22 cellular contexts compared by ENCODE assay signal in the genomic region with DNA sequence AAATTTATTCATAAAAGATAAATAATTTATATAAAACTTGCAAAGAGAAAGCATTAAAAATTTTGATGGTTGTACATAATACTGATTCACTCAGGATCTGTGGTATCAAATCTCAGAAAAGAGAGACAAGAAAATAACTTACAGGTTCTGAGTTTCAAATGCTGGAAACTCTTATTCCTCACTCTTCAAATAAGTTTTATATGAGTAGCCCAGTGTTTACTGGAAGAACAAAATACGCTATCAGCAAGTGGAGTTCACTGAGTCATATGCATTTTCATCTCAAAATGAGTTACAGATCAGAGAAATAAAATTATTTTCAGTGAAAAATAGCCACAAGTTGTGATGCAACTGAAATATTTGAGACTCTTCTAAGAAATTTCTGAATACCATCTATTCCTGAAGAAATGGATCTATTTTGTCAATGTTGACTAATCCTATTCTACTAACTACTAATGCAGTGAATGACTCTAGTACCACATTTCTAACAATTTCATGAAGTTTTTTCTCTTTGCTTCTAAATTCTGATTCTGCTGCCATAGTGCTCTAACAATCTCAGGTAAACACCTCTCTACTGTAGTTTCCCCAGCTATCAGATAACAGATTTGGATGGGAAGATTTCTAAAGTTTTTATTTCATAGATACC.
DNase-seq lines count a peak whose midpoint lies in the region; ATAC-seq lines count a peak whose summit lies in the region.
"Had no signal": no experiment of that assay in that cellular context is flagged by ENCODE, and none has a peak within 500 bp of the region (broad histone marks: within the 10 kb centered on the region; RNA-seq: fewer than 3 reads in every experiment).

No MANE protein-coding gene starts in this region.

- peak overlapping the region; percentile 24 for H3K27ac Mint-ChIP-seq in activated CD4-positive, alpha-beta memory T cell treated with anti-CD3 and anti-CD28 coated beads for 36 hours
- H3K27ac Mint-ChIP-seq in activated CD4-positive, alpha-beta memory T cell treated with anti-CD3 and anti-CD28 coated beads, Interleukin-2, amount 10 ng/mL, durations not matched to agents 7 days and 5 days: no peak overlapping the region
- peak overlapping the region; percentile 28 for H3K27ac Mint-ChIP-seq in activated naive CD8-positive, alpha-beta T cell treated with anti-CD3 and anti-CD28 coated beads, Interleukin-2, amount 50 U/mL, for 24 hours
- no peak overlapping the region for H3K27ac Mint-ChIP-seq in activated naive CD8-positive, alpha-beta T cell treated with anti-CD3 and anti-CD28 coated beads for 36 hours
- H3K27ac Mint-ChIP-seq: B cell, CD14-positive monocyte had no signal

- no peak for DNase-seq in activated CD4-positive, alpha-beta memory T cell treated with anti-CD3 and anti-CD28 coated beads for 36 hours
- DNase-seq in activated CD4-positive, alpha-beta memory T cell treated with anti-CD3 and anti-CD28 coated beads, Interleukin-2, amount 10 ng/mL, durations not matched to agents 7 days and 5 days: no peak
- DNase-seq in activated naive CD8-positive, alpha-beta T cell treated with anti-CD3 and anti-CD28 coated beads, Interleukin-2, amount 50 U/mL, for 24 hours: no peak
- no peak for DNase-seq in activated naive CD8-positive, alpha-beta T cell treated with anti-CD3 and anti-CD28 coated beads for 36 hours
- DNase-seq in fibroblast of gingiva (ENCODE audit: low read depth) (peak; percentile 17), NCI-H524 treated with DMSO at 0.1 percent for 48 hours (lab: John Stamatoyannopoulos, UW) (no peak), nucleus accumbens (lab: John Stamatoyannopoulos, UW) (no peak), globus pallidus (ENCODE audit: low spot score) (no peak)
- DNase-seq: GDM1, KG1, NCI-H1105, NCI-H146, NCI-H2029, NCI-H2227 treated with DMSO at 0.1 percent for 48 hours, NCI-H510A, NCI-H748 treated with DMSO at 0.1 percent for 48 hours, PC-9, RPMI8226, SHP77 had no signal

- peaks cover 3% of the 10 kb centered on the region for H3K36me3 Mint-ChIP-seq in activated CD4-positive, alpha-beta memory T cell treated with anti-CD3 and anti-CD28 coated beads for 36 hours
- peaks cover 18% of the 10 kb centered on the region for H3K36me3 Mint-ChIP-seq in activated CD4-positive, alpha-beta memory T cell treated with anti-CD3 and anti-CD28 coated beads, Interleukin-2, amount 10 ng/mL, durations not matched to agents 7 days and 5 days (ENCODE audit: low read depth)
- peaks cover 12% of the 10 kb centered on the region for H3K36me3 Mint-ChIP-seq in activated naive CD8-positive, alpha-beta T cell treated with anti-CD3 and anti-CD28 coated beads, Interleukin-2, amount 50 U/mL, for 24 hours (ENCODE audit: low read depth)
- peaks cover 17% of the 10 kb centered on the region for H3K36me3 Mint-ChIP-seq in activated naive CD8-positive, alpha-beta T cell treated with anti-CD3 and anti-CD28 coated beads for 36 hours

- no peak overlapping the region for H3K4me3 Mint-ChIP-seq in activated CD4-positive, alpha-beta memory T cell treated with anti-CD3 and anti-CD28 coated beads for 36 hours
- no peak overlapping the region for H3K4me3 Mint-ChIP-seq in activated CD4-positive, alpha-beta memory T cell treated with anti-CD3 and anti-CD28 coated beads, Interleukin-2, amount 10 ng/mL, durations not matched to agents 7 days and 5 days
- no peak overlapping the region for H3K4me3 Mint-ChIP-seq in activated naive CD8-positive, alpha-beta T cell treated with anti-CD3 and anti-CD28 coated beads, Interleukin-2, amount 50 U/mL, for 24 hours
- no peak overlapping the region for H3K4me3 Mint-ChIP-seq in activated naive CD8-positive, alpha-beta T cell treated with anti-CD3 and anti-CD28 coated beads for 36 hours
- H3K4me3 Mint-ChIP-seq: B cell, CD14-positive monocyte had no signal

- intact Hi-C loops in activated CD4-positive, alpha-beta memory T cell treated with anti-CD3 and anti-CD28 coated beads for 36 hours (cut with micrococcal nuclease): loop anchor here (1.0 to 5.0 kb wide), 2 partner anchors 197 to 431 kb away; no protein-coding TSS in a partner anchor

- peaks cover 28% of the 10 kb centered on the region for H3K4me1 Mint-ChIP-seq in activated CD4-positive, alpha-beta memory T cell treated with anti-CD3 and anti-CD28 coated beads for 36 hours (ENCODE audit: low read depth)
- H3K4me1 Mint-ChIP-seq in activated CD4-positive, alpha-beta memory T cell treated with anti-CD3 and anti-CD28 coated beads, Interleukin-2, amount 10 ng/mL, durations not matched to agents 7 days and 5 days: peaks cover 26% of the 10 kb centered on the region
- H3K4me1 Mint-ChIP-seq in activated naive CD8-positive, alpha-beta T cell treated with anti-CD3 and anti-CD28 coated beads, Interleukin-2, amount 50 U/mL, for 24 hours: peaks cover 32% of the 10 kb centered on the region
- peaks cover 1% of the 10 kb centered on the region for H3K4me1 Mint-ChIP-seq in activated naive CD8-positive, alpha-beta T cell treated with anti-CD3 and anti-CD28 coated beads for 36 hours
- H3K4me1 Mint-ChIP-seq: B cell, CD14-positive monocyte had no signal

- peak; percentile 56 for ATAC-seq in activated naive CD8-positive, alpha-beta T cell treated with anti-CD3 and anti-CD28 coated beads, Interleukin-2, amount 50 U/mL, for 24 hours
- ATAC-seq: HCT116 had no signal

- CTCF ChIA-PET in activated CD4-positive, alpha-beta memory T cell treated with anti-CD3 and anti-CD28 coated beads for 36 hours (lab: Charles Lee): no interaction called here
- CTCF ChIA-PET in activated CD4-positive, alpha-beta memory T cell treated with anti-CD3 and anti-CD28 coated beads, Interleukin-2, amount 10 ng/mL, durations not matched to agents 7 days and 5 days (lab: Charles Lee): no interaction called here

- POLR2A ChIA-PET in activated CD4-positive, alpha-beta memory T cell treated with anti-CD3 and anti-CD28 coated beads for 36 hours (lab: Charles Lee): no interaction called here
- POLR2A ChIA-PET in activated CD4-positive, alpha-beta memory T cell treated with anti-CD3 and anti-CD28 coated beads, Interleukin-2, amount 10 ng/mL, durations not matched to agents 7 days and 5 days (lab: Charles Lee): no interaction called here

- no peaks in the 10 kb centered on the region for H3K9me3 Mint-ChIP-seq in activated CD4-positive, alpha-beta memory T cell treated with anti-CD3 and anti-CD28 coated beads for 36 hours
- peaks cover 2% of the 10 kb centered on the region for H3K9me3 Mint-ChIP-seq in activated CD4-positive, alpha-beta memory T cell treated with anti-CD3 and anti-CD28 coated beads, Interleukin-2, amount 10 ng/mL, durations not matched to agents 7 days and 5 days
- peaks cover 3% of the 10 kb centered on the region for H3K9me3 Mint-ChIP-seq in activated naive CD8-positive, alpha-beta T cell treated with anti-CD3 and anti-CD28 coated beads, Interleukin-2, amount 50 U/mL, for 24 hours
- peaks cover 3% of the 10 kb centered on the region for H3K9me3 Mint-ChIP-seq in activated naive CD8-positive, alpha-beta T cell treated with anti-CD3 and anti-CD28 coated beads for 36 hours

- H3K27me3 Mint-ChIP-seq in activated CD4-positive, alpha-beta memory T cell treated with anti-CD3 and anti-CD28 coated beads for 36 hours: no peaks in the 10 kb centered on the region
- H3K27me3 Mint-ChIP-seq in activated CD4-positive, alpha-beta memory T cell treated with anti-CD3 and anti-CD28 coated beads, Interleukin-2, amount 10 ng/mL, durations not matched to agents 7 days and 5 days: no peaks in the 10 kb centered on the region
- H3K27me3 Mint-ChIP-seq in activated naive CD8-positive, alpha-beta T cell treated with anti-CD3 and anti-CD28 coated beads, Interleukin-2, amount 50 U/mL, for 24 hours: no peaks in the 10 kb centered on the region
- H3K27me3 Mint-ChIP-seq in activated naive CD8-positive, alpha-beta T cell treated with anti-CD3 and anti-CD28 coated beads for 36 hours: no peaks in the 10 kb centered on the region
- H3K27me3 Mint-ChIP-seq: B cell had no signal

Comparison
In these comparisons a context has a peak if more than half of its experiments do, and no peak if none do; other contexts are left out.
1. H3K27ac Mint-ChIP-seq: peak in activated CD4-positive, alpha-beta memory T cell treated with anti-CD3 and anti-CD28 coated beads for 36 hours (single experiment) and activated naive CD8-positive, alpha-beta T cell treated with anti-CD3 and anti-CD28 coated beads, Interleukin-2, amount 50 U/mL, for 24 hours (single experiment); none in activated CD4-positive, alpha-beta memory T cell treated with anti-CD3 and anti-CD28 coated beads, Interleukin-2, amount 10 ng/mL, durations not matched to agents 7 days and 5 days (single experiment) and activated naive CD8-positive, alpha-beta T cell treated with anti-CD3 and anti-CD28 coated beads for 36 hours (single experiment).